Comparison of ENCODE assay signal across 10 cellular contexts in genomic region chr1:101221945-101222429, GRCh38. TPM values are rescaled to one million over a fixed set of nuclear protein-coding genes. Genes with fewer than 3 reads are reported as not detected.
DNase-seq lines count a peak whose midpoint lies in the region; ATAC-seq, FAIRE-seq and TF ChIP-seq lines count a peak whose summit lies in the region.
"Had no signal": no experiment of that assay in that cellular context is flagged by ENCODE, and none has a peak within 500 bp of the region (broad histone marks: within the 10 kb centered on the region; RNA-seq: fewer than 3 reads in every experiment).

No MANE protein-coding gene starts in this region.

- no peaks in the 10 kb centered on the region for H3K27me3 ChIP-seq in ACC112 (ENCODE audit: insufficient read depth, low read length)

- peak overlapping the region; percentile 44; the same call in 1 of the 2 replicates for H3K4me3 Mint-ChIP-seq in HFFc6
- H3K4me3 Mint-ChIP-seq: CD4-positive, CD25-positive, alpha-beta regulatory T cell had no signal

- H3K4me1 ChIP-seq in ACC112 (ENCODE audit: control insufficient read depth, insufficient read depth, low read length, unreplicated experiment), result no peaks in the 10 kb centered on the region

- H3K27me3 Mint-ChIP-seq in HFFc6 (ENCODE audit: insufficient read depth), result no peaks in the 10 kb centered on the region
- H3K27me3 Mint-ChIP-seq: CD4-positive, CD25-positive, alpha-beta regulatory T cell had no signal

- H3K9me3 Mint-ChIP-seq in HFFc6, result no peaks in the 10 kb centered on the region
- H3K9me3 Mint-ChIP-seq: CD4-positive, CD25-positive, alpha-beta regulatory T cell had no signal

- peak; percentile 98 for ATAC-seq in GM18870 (IDR thresholded peaks at IDR 0.05; ENCODE audit: unreplicated experiment)
- ATAC-seq in HG03520 (IDR thresholded peaks at IDR 0.05; ENCODE audit: unreplicated experiment), result peak; percentile 96

- H3K4me3 ChIP-seq in ACC112 (ENCODE audit: low read depth, low read length), result no peak overlapping the region

- no peak for FAIRE-seq in HTR-8/SVneo (lab: Jason Lieb, UNC)

- no peak for TF ChIP-seq CTCF in HFFc6 (IDR thresholded peaks at IDR 0.05)

- peak overlapping the region; percentile 69 for H2AFZ ChIP-seq in ACC112 (ENCODE audit: low read length, unreplicated experiment)

- H3K27ac Mint-ChIP-seq in HFFc6, result no peak overlapping the region

- H3K4me1 Mint-ChIP-seq in HFFc6 (ENCODE audit: low read depth), result peaks cover 5% of the 10 kb centered on the region; the same call in 1 of the 2 replicates

- no peaks in the 10 kb centered on the region for H3K79me2 ChIP-seq in ACC112 (ENCODE audit: control insufficient read depth, insufficient read depth, low read length, unreplicated experiment)

- no peaks in the 10 kb centered on the region for H3K36me3 ChIP-seq in ACC112 (ENCODE audit: insufficient read depth, low read length)

- no peaks in the 10 kb centered on the region for H3K36me3 Mint-ChIP-seq in HFFc6 (ENCODE audit: low read depth)
- H3K36me3 Mint-ChIP-seq: CD4-positive, CD25-positive, alpha-beta regulatory T cell had no signal

- no peak overlapping the region for H3K27ac ChIP-seq in ACC112 (ENCODE audit: low read depth, low read length)

- no peak for DNase-seq in HFFc6
- no peak for DNase-seq in Ammon's horn (ENCODE audit: low spot score)
- no peak for DNase-seq in GF-D8 (lab: John Stamatoyannopoulos, UW)
- no peak for DNase-seq in HTR-8/SVneo (ENCODE audit: insufficient read length, low spot score)
- DNase-seq in cerebellar cortex (ENCODE audit: low spot score), result no peak
- DNase-seq: activated CD4-positive, alpha-beta T cell treated with anti-CD3 and anti-CD28 coated beads, Interleukin-2, amount 50 U/mL, for 1 hour; CD4-positive, CD25-positive, alpha-beta regulatory T cell had no signal

RNA-seq across cellular contexts. Expression of gene S1PR1, which starts 14.8 kb away (rescaled TPM):
- total RNA-seq in HFFc6 (2021; fragmentation: NEBNext Ultra II Directional; extraction: Animal tissue kit (Norgen Biotek cat#: 25700)), result 10 to 100 TPM in 2 of 6 experiments, 1 to 10 TPM in 4; 6.0 to 10.2 (median 8.9) TPM
